Comparison of ENCODE assay signal across 16 cellular contexts in genomic region chr2:76850969-76851368, GRCh38.
"Had no signal": no experiment of that assay in that cellular context is flagged by ENCODE, and none has a peak within 500 bp of the region (broad histone marks: within the 10 kb centered on the region; RNA-seq: fewer than 3 reads in every experiment).

No MANE protein-coding gene starts in this region.

- H3K27ac Mint-ChIP-seq: activated T-helper 17 cell treated with anti-CD3 and anti-CD28 coated beads, Interleukin-2, amount 50 U/mL, for 72 hours; naive B cell had no signal

- H3K36me3 Mint-ChIP-seq: naive B cell had no signal

- H3K4me1 Mint-ChIP-seq: activated T-helper 17 cell treated with anti-CD3 and anti-CD28 coated beads, Interleukin-2, amount 50 U/mL, for 72 hours; central memory CD8-positive, alpha-beta T cell; naive B cell had no signal

- H3K4me3 Mint-ChIP-seq: activated T-helper 17 cell treated with anti-CD3 and anti-CD28 coated beads, Interleukin-2, amount 50 U/mL, for 72 hours; central memory CD8-positive, alpha-beta T cell; naive B cell had no signal

- H3K27me3 Mint-ChIP-seq: activated T-helper 17 cell treated with anti-CD3 and anti-CD28 coated beads, Interleukin-2, amount 50 U/mL, for 72 hours; central memory CD8-positive, alpha-beta T cell; naive B cell had no signal

- ATAC-seq: activated T-helper 17 cell treated with anti-CD3 and anti-CD28 coated beads, Interleukin-2, amount 50 U/mL, for 72 hours had no signal

- DNase-seq: activated CD4-positive, alpha-beta T cell treated with anti-CD3 and anti-CD28 coated beads for 1 hour; activated CD4-positive, alpha-beta T cell treated with anti-CD3 and anti-CD28 coated beads, Interleukin-2, amount 50 U/mL, for 4 hours; activated naive CD4-positive, alpha-beta T cell treated with Interleukin-2 at 50 U/mL for 16 hours; activated T-cell treated with anti-CD3 and anti-CD28 coated beads for 4 hours; anterior cingulate cortex; brain microvascular endothelial cell; foreskin fibroblast; hippocampal formation; kidney; left ventricle myocardium inferior; naive B cell; ovary; stimulated activated CD4-positive, alpha-beta T cell treated with anti-CD3 and anti-CD28 coated beads, Interleukin-1b, Interleukin-23, amount 100 ng/mL, for 48 hours; stomach had no signal
